In genomic region chr5:11733840-11734192, GRCh38 we compare ENCODE assay signal across 21 cellular contexts.
"Had no signal": no experiment of that assay in that cellular context is flagged by ENCODE, and none has a peak within 500 bp of the region (broad histone marks: within the 10 kb centered on the region; RNA-seq: fewer than 3 reads in every experiment).

No MANE protein-coding gene starts in this region.

- H3K4me1 ChIP-seq: esophagus squamous epithelium, gastroesophageal sphincter, parathyroid adenoma, sigmoid colon, testis, tibial nerve, upper lobe of right lung, vagina had no signal

- ATAC-seq: gastroesophageal sphincter; left cardiac atrium; left ventricle myocardium superior; naive thymus-derived CD4-positive, alpha-beta T cell; stimulated activated naive B cell treated with anti-CD40 and anti-IgM and Interleukin-4, amounts not matched to agents 10 μg/mL and 1 μg/mL and 100 μg/mL, for 72 hours; stimulated activated naive CD8-positive, alpha-beta T cell treated with anti-CD3 and anti-CD28 coated beads, Interleukin-15, amount 100 ng/mL, for 72 hours; upper lobe of right lung had no signal

- H3K27me3 ChIP-seq: esophagus squamous epithelium, gastroesophageal sphincter, sigmoid colon, testis, tibial nerve, upper lobe of right lung, vagina had no signal

- H3K79me2 ChIP-seq: parathyroid adenoma had no signal

- FAIRE-seq: kidney had no signal

- H3K36me3 ChIP-seq: esophagus squamous epithelium, gastroesophageal sphincter, sigmoid colon, tibial nerve, upper lobe of right lung, vagina had no signal

- H3K27ac ChIP-seq: esophagus squamous epithelium, gastroesophageal sphincter, parathyroid adenoma, sigmoid colon, skin epidermis, testis, tibial nerve, upper lobe of right lung, vagina had no signal

- H3K4me3 ChIP-seq: esophagus squamous epithelium, gastroesophageal sphincter, sigmoid colon, skin epidermis, testis, tibial nerve, upper lobe of right lung, vagina had no signal

- H3K9me3 ChIP-seq: esophagus squamous epithelium, gastroesophageal sphincter, sigmoid colon, testis, tibial nerve, upper lobe of right lung, vagina had no signal

- H3K9ac ChIP-seq: parathyroid adenoma had no signal

- DNase-seq: esophagus squamous epithelium; foreskin fibroblast; glutamatergic neuron; kidney; left cardiac atrium; left ventricle myocardium superior; mesendoderm; naive thymus-derived CD4-positive, alpha-beta T cell; nephron progenitor cell; sigmoid colon; stimulated activated CD4-positive, alpha-beta T cell treated with anti-CD3 and anti-CD28 coated beads, Interleukin-2, amount 100 ng/mL, for 24 hours; stimulated activated CD4-positive, alpha-beta T cell treated with anti-CD3 and anti-CD28 coated beads, Interleukin-4, amount 100 ng/mL, for 4 hours; stimulated activated naive B cell treated with anti-CD40 and anti-IgM and Interleukin-4, amounts not matched to agents 10 μg/mL and 1 μg/mL and 100 μg/mL, for 72 hours; stimulated activated naive CD8-positive, alpha-beta T cell treated with anti-CD3 and anti-CD28 coated beads, Interleukin-15, amount 100 ng/mL, for 72 hours; testis; upper lobe of right lung had no signal

- H2AFZ ChIP-seq: parathyroid adenoma had no signal
